Comparison of ENCODE assay signal across 22 cellular contexts in the genomic region with DNA sequence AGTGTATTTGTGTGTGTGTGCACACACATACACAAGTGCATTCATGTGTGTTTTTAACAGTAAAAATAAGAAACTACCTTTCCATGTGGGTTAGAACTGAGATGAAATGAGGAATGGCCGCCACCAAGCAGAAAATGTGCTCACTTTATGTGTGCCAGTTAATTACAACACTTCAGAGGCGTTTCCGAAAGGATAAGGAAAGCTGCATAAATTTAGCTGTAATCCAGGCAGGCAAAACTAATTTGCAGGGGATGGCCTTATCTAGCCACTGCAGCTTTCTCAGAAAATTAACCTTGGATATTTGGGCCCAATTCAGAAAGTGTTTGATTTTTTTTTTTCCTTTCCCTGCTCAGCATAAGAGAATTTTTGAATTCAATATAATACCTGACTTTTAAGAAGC.
"Had no signal": no experiment of that assay in that cellular context is flagged by ENCODE, and none has a peak within 500 bp of the region (broad histone marks: within the 10 kb centered on the region; RNA-seq: fewer than 3 reads in every experiment).

No MANE protein-coding gene starts in this region.

- H3K36me3 ChIP-seq: adrenal gland had no signal

- H3K4me3 ChIP-seq: adrenal gland had no signal

- DNase-seq: activated CD4-positive, alpha-beta T cell treated with anti-CD3 and anti-CD28 coated beads for 4 hours; activated CD8-positive, alpha-beta memory T cell treated with anti-CD3 and anti-CD28 coated beads, Interleukin-2, amount 50 U/mL, for 48 hours; activated CD8-positive, alpha-beta T cell treated with anti-CD3 and anti-CD28 coated beads for 36 hours; activated naive CD4-positive, alpha-beta T cell treated with anti-CD3 and anti-CD28 coated beads, Interleukin-2, amount 50 U/mL, for 16 hours; activated naive CD8-positive, alpha-beta T cell treated with anti-CD3 and anti-CD28 coated beads, Interleukin-2, amount 10 ng/mL, durations not matched to agents 7 days and 5 days; activated T-cell treated with anti-CD3 and anti-CD28 coated beads, Interleukin-2, amount 50 U/mL, for 1 hour; adrenal gland; anterior cingulate cortex; central memory CD4-positive, alpha-beta T cell; MM.1S; NCI-H146; NCI-H187 treated with DMSO at 0.1 percent for 48 hours; NCI-H2081 treated with DMSO at 0.1 percent for 48 hours; NCI-H446; NCI-H82; RPMI8226; SK-N-SH; T-helper 1 cell had no signal

- H3K9ac ChIP-seq: SK-N-SH had no signal

- H3K4me1 ChIP-seq: adrenal gland had no signal

- ATAC-seq: activated CD4-positive, CD25-positive, alpha-beta regulatory T cell treated with anti-CD3 and anti-CD28 coated beads, Interleukin-2, amount 50 U/mL, for 24 hours; activated CD8-positive, alpha-beta T cell treated with anti-CD3 and anti-CD28 coated beads for 36 hours; Panc1; Right ventricle myocardium inferior had no signal

- H3K27me3 ChIP-seq: adrenal gland had no signal

- H3K9me3 ChIP-seq: adrenal gland, SK-N-SH had no signal

- H3K27ac ChIP-seq: adrenal gland had no signal

- FAIRE-seq: bronchial epithelial cell had no signal

- H3K4me2 ChIP-seq: SK-N-SH had no signal
